Comparison of ENCODE assay signal across 18 cellular contexts in the genomic region with DNA sequence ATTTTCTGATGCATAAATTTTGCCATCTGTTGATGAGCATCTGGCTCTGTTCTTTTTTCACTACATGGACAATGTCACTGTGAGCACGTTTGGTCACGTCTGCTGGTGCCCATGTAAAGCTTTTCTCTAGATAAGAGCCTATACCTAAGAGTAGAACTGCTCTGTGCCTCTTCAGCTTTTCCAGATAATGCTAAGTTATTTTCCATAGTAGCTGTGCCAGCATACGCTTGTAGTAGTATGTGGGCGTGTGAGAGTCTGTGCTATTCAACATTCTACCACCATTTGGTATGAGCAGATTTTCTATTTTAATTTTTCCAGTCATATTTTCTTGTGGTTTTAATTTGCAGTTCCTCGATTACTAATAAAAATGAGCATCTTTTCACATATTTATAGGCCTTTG. TPM values are rescaled to one million over a fixed set of nuclear protein-coding genes. Genes with fewer than 3 reads are reported as not detected.
DNase-seq lines count a peak whose midpoint lies in the region; TF ChIP-seq lines count a peak whose summit lies in the region.
"Had no signal": no experiment of that assay in that cellular context is flagged by ENCODE, and none has a peak within 500 bp of the region (broad histone marks: within the 10 kb centered on the region; RNA-seq: fewer than 3 reads in every experiment).

No MANE protein-coding gene starts in this region.

- H3K79me2 ChIP-seq in GM23248 (ENCODE audit: insufficient read depth), result no peaks in the 10 kb centered on the region

- no peak for TF ChIP-seq CTCF in fibroblast of the aortic adventitia (IDR thresholded peaks at IDR 0.05; ENCODE audit: insufficient read depth, low read length)
- TF ChIP-seq CTCF in osteocyte (IDR thresholded peaks at IDR 0.05), result no peak
- TF ChIP-seq CTCF in tibial artery (IDR thresholded peaks at IDR 0.05), result no peak

- H3K4me3 ChIP-seq in GM23248, result no peak overlapping the region
- no peak overlapping the region for H3K4me3 ChIP-seq in fibroblast of the aortic adventitia (ENCODE audit: low read depth, low read length)
- H3K4me3 ChIP-seq in tibial artery, result no peak overlapping the region
- H3K4me3 ChIP-seq: BLaER1, body of pancreas, thoracic aorta had no signal

- DNase-seq in GM23248, result peak; percentile 79
- no peak for DNase-seq in activated naive CD8-positive, alpha-beta T cell treated with anti-CD3 and anti-CD28 coated beads for 36 hours
- DNase-seq in fibroblast of the aortic adventitia (ENCODE audit: low read depth), result peak; percentile 28
- no peak for DNase-seq in osteocyte (ENCODE audit: extremely low spot score, unreplicated experiment)
- DNase-seq in D341Med (ENCODE audit: low spot score), result no peak
- no peak for DNase-seq in activated CD8-positive, alpha-beta memory T cell treated with anti-CD3 and anti-CD28 coated beads for 24 hours
- DNase-seq in tibial artery, result no peak
- no peak for DNase-seq in RKO (ENCODE audit: low spot score)
- DNase-seq: activated effector memory CD4-positive, alpha-beta T cell treated with Interleukin-2 at 50 U/mL for 16 hours; body of pancreas; DMS53; effector CD4-positive, alpha-beta T cell; KBM-7; naive thymus-derived CD4-positive, alpha-beta T cell; NCI-H1105 treated with DMSO at 0.1 percent for 48 hours had no signal

- peak overlapping the region; percentile 31 for H3K4me2 ChIP-seq in GM23248 (ENCODE audit: unreplicated experiment)
- H3K4me2 ChIP-seq: BLaER1 had no signal

- no peak overlapping the region for H2AFZ ChIP-seq in GM23248

- H3K27ac ChIP-seq in GM23248 (peak overlapping the region; percentile 94), tibial artery (no peak overlapping the region)
- H3K27ac ChIP-seq: BLaER1, body of pancreas, HL-60, thoracic aorta had no signal

- H3K9me2 ChIP-seq in GM23248 (ENCODE audit: insufficient read depth), result no peaks in the 10 kb centered on the region

- H3K9me3 ChIP-seq in GM23248 (ENCODE audit: low read depth), result no peaks in the 10 kb centered on the region
- no peaks in the 10 kb centered on the region for H3K9me3 ChIP-seq in tibial artery
- H3K9me3 ChIP-seq: BLaER1, body of pancreas, thoracic aorta had no signal

- H3K4me1 Mint-ChIP-seq in activated naive CD8-positive, alpha-beta T cell treated with anti-CD3 and anti-CD28 coated beads for 36 hours, result peaks cover 18% of the 10 kb centered on the region
- H3K4me1 Mint-ChIP-seq in osteocyte (ENCODE audit: unreplicated experiment), result peaks cover 20% of the 10 kb centered on the region
- H3K4me1 Mint-ChIP-seq: naive thymus-derived CD4-positive, alpha-beta T cell had no signal

- H3K27me3 ChIP-seq in GM23248 (replicated peaks; ENCODE audit: insufficient read depth), result no peaks in the 10 kb centered on the region
- H3K27me3 ChIP-seq in tibial artery, result no peaks in the 10 kb centered on the region
- H3K27me3 ChIP-seq: BLaER1, body of pancreas had no signal

- H3K36me3 ChIP-seq in GM23248 (ENCODE audit: low read depth) (0 out of 2 replicates have a peak, but pooled peaks cover 3% of the 10 kb centered on the region), tibial artery (peaks cover 23 to 65% (median 44%) of the 10 kb centered on the region in 3 donors)

- peaks cover 23% of the 10 kb centered on the region for H3F3A ChIP-seq in GM23248 (ENCODE audit: insufficient read depth)

- 59 to 72% methylated on average over 5 of the region's 5 CpGs for WGBS in GM23248 (ENCODE audit: low coverage in 1 of 2, low lambda C conversion rate in 2 of 2, missing lambda C conversion rate in 2 of 2), 2 experiments

- peak overlapping the region; percentile 48 for H3K27ac Mint-ChIP-seq in activated naive CD8-positive, alpha-beta T cell treated with anti-CD3 and anti-CD28 coated beads for 36 hours
- H3K27ac Mint-ChIP-seq in osteocyte (ENCODE audit: unreplicated experiment), result peak overlapping the region; percentile 87

- no peaks in the 10 kb centered on the region for H4K20me1 ChIP-seq in GM23248 (ENCODE audit: insufficient read depth)
- H4K20me1 ChIP-seq: BLaER1 had no signal

- no peaks in the 10 kb centered on the region for H3K9me3 Mint-ChIP-seq in activated naive CD8-positive, alpha-beta T cell treated with anti-CD3 and anti-CD28 coated beads for 36 hours
- no peaks in the 10 kb centered on the region for H3K9me3 Mint-ChIP-seq in osteocyte (ENCODE audit: unreplicated experiment)
- H3K9me3 Mint-ChIP-seq: naive thymus-derived CD4-positive, alpha-beta T cell had no signal

- H3K9ac ChIP-seq in GM23248, result peak overlapping the region; percentile 81
- H3K9ac ChIP-seq: BLaER1 had no signal

- intact Hi-C loops in tibial artery (cut with DNase I; ENCODE audit: low total_unique reads), result no loop called here

- in situ Hi-C loops in GM23248 (cut with MboI), result no loop called here

- H3K27me3 Mint-ChIP-seq in activated naive CD8-positive, alpha-beta T cell treated with anti-CD3 and anti-CD28 coated beads for 36 hours, result no peaks in the 10 kb centered on the region
- no peaks in the 10 kb centered on the region for H3K27me3 Mint-ChIP-seq in osteocyte (ENCODE audit: unreplicated experiment)
- H3K27me3 Mint-ChIP-seq: naive thymus-derived CD4-positive, alpha-beta T cell had no signal

- H3K4me1 ChIP-seq in GM23248 (ENCODE audit: insufficient read depth) (peaks cover 23% of the 10 kb centered on the region), tibial artery (no peaks in the 10 kb centered on the region)
- H3K4me1 ChIP-seq: BLaER1, body of pancreas had no signal

- H3K36me3 Mint-ChIP-seq in activated naive CD8-positive, alpha-beta T cell treated with anti-CD3 and anti-CD28 coated beads for 36 hours, result peaks cover 24% of the 10 kb centered on the region
- peaks cover 27% of the 10 kb centered on the region for H3K36me3 Mint-ChIP-seq in osteocyte (ENCODE audit: unreplicated experiment)

- H3K4me3 Mint-ChIP-seq in activated naive CD8-positive, alpha-beta T cell treated with anti-CD3 and anti-CD28 coated beads for 36 hours, result no peak overlapping the region
- no peak overlapping the region for H3K4me3 Mint-ChIP-seq in osteocyte (ENCODE audit: unreplicated experiment)
- H3K4me3 Mint-ChIP-seq: naive thymus-derived CD4-positive, alpha-beta T cell had no signal

RNA-seq across cellular contexts. Expression of a gene that starts 33.2 kb away (rescaled TPM):
- total RNA-seq in GM23248 (2014; rRNA removed; shearing (Covaris generic)), result 19.9 and 28.6 TPM in 2 replicates
- 58.2 and 58.8 TPM in 2 replicates for polyA plus RNA-seq in GM23248 (2016; fragmentation: Nextera tagmentation; extraction: Ambion mirVana)
- total RNA-seq in activated naive CD8-positive, alpha-beta T cell treated with anti-CD3 and anti-CD28 coated beads for 36 hours, result 10 to 100 TPM; 30.2 to 34.1 TPM
- total RNA-seq in fibroblast of the aortic adventitia (ENCODE audit: low replicate concordance) (67.1 and 67.7 TPM in 2 replicates), osteocyte (78.2 and 79.0 TPM in 2 replicates)

Comparison
In these comparisons a context has a peak if more than half of its experiments do, and no peak if none do; other contexts are left out.
1. DNase-seq: peak in GM23248 (single experiment) and fibroblast of the aortic adventitia (single experiment); none in activated naive CD8-positive, alpha-beta T cell treated with anti-CD3 and anti-CD28 coated beads for 36 hours (single experiment), osteocyte (single experiment), D341Med (single experiment), activated CD8-positive, alpha-beta memory T cell treated with anti-CD3 and anti-CD28 coated beads for 24 hours (single experiment), tibial artery (0 of 2) and RKO (single experiment).